Comparison of ENCODE assay signal across 2 cellular contexts in the genomic region with DNA sequence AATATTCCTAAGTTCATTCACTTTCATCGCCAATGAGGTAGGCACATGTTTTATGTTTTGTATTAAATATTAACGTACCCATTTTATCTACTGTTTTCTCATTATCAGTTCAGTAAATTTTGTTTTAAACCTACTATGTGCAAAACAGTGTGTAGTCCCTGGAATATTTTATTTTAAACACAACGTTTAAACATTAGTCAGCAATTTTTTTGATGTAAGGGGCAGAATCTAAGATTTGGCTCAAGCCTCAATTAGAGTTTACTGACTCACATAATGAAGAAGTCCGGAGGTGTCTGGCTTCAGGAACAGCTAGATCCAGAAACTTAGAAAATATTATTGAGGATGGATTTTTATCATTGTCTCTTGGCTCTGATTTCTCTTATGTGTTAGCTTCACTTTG.
TF ChIP-seq lines count a peak whose summit lies in the region.

No MANE protein-coding gene starts in this region.

TF ChIP-seq in HepG2, 621 proteins besides CTCF, POLR2A, EP300 and RAD21 (continued from another document):
- TF ChIP-seq ZNF333 (CRISPR knock-in tag; IDR thresholded peaks at IDR 0.05; ENCODE audit: borderline replicate concordance) (no peak), MAFK (conservative IDR thresholded peaks at IDR 0.05 in 1 of 2, IDR thresholded peaks at IDR 0.05 in 1 of 2; ENCODE audit: low read length in 2 of 2) (peak; percentile 89 to 95)
TF ChIP-seq in HepG2: peak in this region for 2.

TF ChIP-seq in K562, 482 proteins besides CTCF, POLR2A, EP300 and RAD21 (continued from another document):
- TF ChIP-seq POLR2AphosphoS5 (IDR thresholded peaks at IDR 0.05; ENCODE audit: control insufficient read depth, insufficient read depth, low read depth, low read length) (no peak), ESRRB (CRISPR knock-in tag; IDR thresholded peaks at IDR 0.05; ENCODE audit: borderline replicate concordance) (no peak), TRIM24 (IDR thresholded peaks at IDR 0.05) (no peak), KAT2B (IDR thresholded peaks at IDR 0.05; ENCODE audit: low read depth, low read length) (no peak), TCF7L2 (IDR thresholded peaks at IDR 0.05; ENCODE audit: low read depth, low read length) (no peak), GTF2E2 (tag; IDR thresholded peaks at IDR 0.05) (no peak), TEAD4 (IDR thresholded peaks at IDR 0.05; ENCODE audit: low read length) (no peak), TEAD4 (CRISPR knock-in tag; IDR thresholded peaks at IDR 0.05; ENCODE audit: borderline replicate concordance) (no peak), YBX1 (IDR thresholded peaks at IDR 0.05) (no peak), ZFX (CRISPR knock-in tag; IDR thresholded peaks at IDR 0.05) (no peak), RHOXF2B (CRISPR knock-in tag; conservative IDR thresholded peaks at IDR 0.05) (no peak), MAFK (IDR thresholded peaks at IDR 0.05; ENCODE audit: low read length) (peak; percentile 78), PRPF4 (IDR thresholded peaks at IDR 0.05; ENCODE audit: insufficient read depth, low read depth, low read length, poor library complexity, severe bottlenecking) (no peak), KDM4B (IDR thresholded peaks at IDR 0.05; ENCODE audit: borderline replicate concordance in 2 of 2, low read depth in 1 of 2) (no peak), ZNF316 (IDR thresholded peaks at IDR 0.05) (peak; percentile 88), NEUROD1 (IDR thresholded peaks at IDR 0.05; ENCODE audit: borderline replicate concordance, low read depth, low read length, partially characterized antibody) (no peak), NONO (IDR thresholded peaks at IDR 0.05; ENCODE audit: low read depth in 2 of 2, low read length in 1 of 2) (no peak), ZNF146 (CRISPR knock-in tag; IDR thresholded peaks at IDR 0.05; ENCODE audit: unreplicated experiment) (no peak), SUPT5H (IDR thresholded peaks at IDR 0.05) (no peak), PPARD (CRISPR knock-in tag; IDR thresholded peaks at IDR 0.05) (no peak), MAFF (IDR thresholded peaks at IDR 0.05; ENCODE audit: low read length) (peak; percentile 82), C11orf30 (IDR thresholded peaks at IDR 0.05; ENCODE audit: low read depth) (peak; percentile 79), NR2F6 (CRISPR knock-in tag; IDR thresholded peaks at IDR 0.05) (no peak), TEAD2 (tag; IDR thresholded peaks at IDR 0.05) (no peak), MTF1 (CRISPR knock-in tag; IDR thresholded peaks at IDR 0.05; ENCODE audit: borderline replicate concordance) (no peak), MAFG (tag; conservative IDR thresholded peaks at IDR 0.05) (peak; percentile 79), HDAC1 (IDR thresholded peaks at IDR 0.05) (no peak), MTA2 (IDR thresholded peaks at IDR 0.05; ENCODE audit: low read depth) (no peak), ETV1 (tag; conservative IDR thresholded peaks at IDR 0.05; ENCODE audit: low read depth) (no peak)
- TF ChIP-seq, protein P1, sequence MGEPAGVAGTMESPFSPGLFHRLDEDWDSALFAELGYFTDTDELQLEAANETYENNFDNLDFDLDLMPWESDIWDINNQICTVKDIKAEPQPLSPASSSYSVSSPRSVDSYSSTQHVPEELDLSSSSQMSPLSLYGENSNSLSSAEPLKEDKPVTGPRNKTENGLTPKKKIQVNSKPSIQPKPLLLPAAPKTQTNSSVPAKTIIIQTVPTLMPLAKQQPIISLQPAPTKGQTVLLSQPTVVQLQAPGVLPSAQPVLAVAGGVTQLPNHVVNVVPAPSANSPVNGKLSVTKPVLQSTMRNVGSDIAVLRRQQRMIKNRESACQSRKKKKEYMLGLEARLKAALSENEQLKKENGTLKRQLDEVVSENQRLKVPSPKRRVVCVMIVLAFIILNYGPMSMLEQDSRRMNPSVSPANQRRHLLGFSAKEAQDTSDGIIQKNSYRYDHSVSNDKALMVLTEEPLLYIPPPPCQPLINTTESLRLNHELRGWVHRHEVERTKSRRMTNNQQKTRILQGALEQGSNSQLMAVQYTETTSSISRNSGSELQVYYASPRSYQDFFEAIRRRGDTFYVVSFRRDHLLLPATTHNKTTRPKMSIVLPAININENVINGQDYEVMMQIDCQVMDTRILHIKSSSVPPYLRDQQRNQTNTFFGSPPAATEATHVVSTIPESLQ (CRISPR knock-in tag; IDR thresholded peaks at IDR 0.05) = no peak
- TF ChIP-seq, protein P2, sequence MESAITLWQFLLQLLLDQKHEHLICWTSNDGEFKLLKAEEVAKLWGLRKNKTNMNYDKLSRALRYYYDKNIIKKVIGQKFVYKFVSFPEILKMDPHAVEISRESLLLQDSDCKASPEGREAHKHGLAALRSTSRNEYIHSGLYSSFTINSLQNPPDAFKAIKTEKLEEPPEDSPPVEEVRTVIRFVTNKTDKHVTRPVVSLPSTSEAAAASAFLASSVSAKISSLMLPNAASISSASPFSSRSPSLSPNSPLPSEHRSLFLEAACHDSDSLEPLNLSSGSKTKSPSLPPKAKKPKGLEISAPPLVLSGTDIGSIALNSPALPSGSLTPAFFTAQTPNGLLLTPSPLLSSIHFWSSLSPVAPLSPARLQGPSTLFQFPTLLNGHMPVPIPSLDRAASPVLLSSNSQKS (CRISPR knock-in tag; IDR thresholded peaks at IDR 0.05) = no peak
- TF ChIP-seq, protein P3, sequence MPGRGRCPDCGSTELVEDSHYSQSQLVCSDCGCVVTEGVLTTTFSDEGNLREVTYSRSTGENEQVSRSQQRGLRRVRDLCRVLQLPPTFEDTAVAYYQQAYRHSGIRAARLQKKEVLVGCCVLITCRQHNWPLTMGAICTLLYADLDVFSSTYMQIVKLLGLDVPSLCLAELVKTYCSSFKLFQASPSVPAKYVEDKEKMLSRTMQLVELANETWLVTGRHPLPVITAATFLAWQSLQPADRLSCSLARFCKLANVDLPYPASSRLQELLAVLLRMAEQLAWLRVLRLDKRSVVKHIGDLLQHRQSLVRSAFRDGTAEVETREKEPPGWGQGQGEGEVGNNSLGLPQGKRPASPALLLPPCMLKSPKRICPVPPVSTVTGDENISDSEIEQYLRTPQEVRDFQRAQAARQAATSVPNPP (IDR thresholded peaks at IDR 0.05; ENCODE audit: borderline replicate concordance, insufficient read depth, insufficient read length) = no peak
- TF ChIP-seq, protein P4, sequence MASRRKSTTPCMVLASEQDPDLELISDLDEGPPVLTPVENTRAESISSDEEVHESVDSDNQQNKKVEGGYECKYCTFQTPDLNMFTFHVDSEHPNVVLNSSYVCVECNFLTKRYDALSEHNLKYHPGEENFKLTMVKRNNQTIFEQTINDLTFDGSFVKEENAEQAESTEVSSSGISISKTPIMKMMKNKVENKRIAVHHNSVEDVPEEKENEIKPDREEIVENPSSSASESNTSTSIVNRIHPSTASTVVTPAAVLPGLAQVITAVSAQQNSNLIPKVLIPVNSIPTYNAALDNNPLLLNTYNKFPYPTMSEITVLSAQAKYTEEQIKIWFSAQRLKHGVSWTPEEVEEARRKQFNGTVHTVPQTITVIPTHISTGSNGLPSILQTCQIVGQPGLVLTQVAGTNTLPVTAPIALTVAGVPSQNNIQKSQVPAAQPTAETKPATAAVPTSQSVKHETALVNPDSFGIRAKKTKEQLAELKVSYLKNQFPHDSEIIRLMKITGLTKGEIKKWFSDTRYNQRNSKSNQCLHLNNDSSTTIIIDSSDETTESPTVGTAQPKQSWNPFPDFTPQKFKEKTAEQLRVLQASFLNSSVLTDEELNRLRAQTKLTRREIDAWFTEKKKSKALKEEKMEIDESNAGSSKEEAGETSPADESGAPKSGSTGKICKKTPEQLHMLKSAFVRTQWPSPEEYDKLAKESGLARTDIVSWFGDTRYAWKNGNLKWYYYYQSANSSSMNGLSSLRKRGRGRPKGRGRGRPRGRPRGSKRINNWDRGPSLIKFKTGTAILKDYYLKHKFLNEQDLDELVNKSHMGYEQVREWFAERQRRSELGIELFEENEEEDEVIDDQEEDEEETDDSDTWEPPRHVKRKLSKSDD (conservative IDR thresholded peaks at IDR 0.05; ENCODE audit: low read length) = no peak
- TF ChIP-seq, protein P5, sequence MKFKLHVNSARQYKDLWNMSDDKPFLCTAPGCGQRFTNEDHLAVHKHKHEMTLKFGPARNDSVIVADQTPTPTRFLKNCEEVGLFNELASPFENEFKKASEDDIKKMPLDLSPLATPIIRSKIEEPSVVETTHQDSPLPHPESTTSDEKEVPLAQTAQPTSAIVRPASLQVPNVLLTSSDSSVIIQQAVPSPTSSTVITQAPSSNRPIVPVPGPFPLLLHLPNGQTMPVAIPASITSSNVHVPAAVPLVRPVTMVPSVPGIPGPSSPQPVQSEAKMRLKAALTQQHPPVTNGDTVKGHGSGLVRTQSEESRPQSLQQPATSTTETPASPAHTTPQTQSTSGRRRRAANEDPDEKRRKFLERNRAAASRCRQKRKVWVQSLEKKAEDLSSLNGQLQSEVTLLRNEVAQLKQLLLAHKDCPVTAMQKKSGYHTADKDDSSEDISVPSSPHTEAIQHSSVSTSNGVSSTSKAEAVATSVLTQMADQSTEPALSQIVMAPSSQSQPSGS (CRISPR knock-in tag; IDR thresholded peaks at IDR 0.05) = no peak
- TF ChIP-seq, protein P6, sequence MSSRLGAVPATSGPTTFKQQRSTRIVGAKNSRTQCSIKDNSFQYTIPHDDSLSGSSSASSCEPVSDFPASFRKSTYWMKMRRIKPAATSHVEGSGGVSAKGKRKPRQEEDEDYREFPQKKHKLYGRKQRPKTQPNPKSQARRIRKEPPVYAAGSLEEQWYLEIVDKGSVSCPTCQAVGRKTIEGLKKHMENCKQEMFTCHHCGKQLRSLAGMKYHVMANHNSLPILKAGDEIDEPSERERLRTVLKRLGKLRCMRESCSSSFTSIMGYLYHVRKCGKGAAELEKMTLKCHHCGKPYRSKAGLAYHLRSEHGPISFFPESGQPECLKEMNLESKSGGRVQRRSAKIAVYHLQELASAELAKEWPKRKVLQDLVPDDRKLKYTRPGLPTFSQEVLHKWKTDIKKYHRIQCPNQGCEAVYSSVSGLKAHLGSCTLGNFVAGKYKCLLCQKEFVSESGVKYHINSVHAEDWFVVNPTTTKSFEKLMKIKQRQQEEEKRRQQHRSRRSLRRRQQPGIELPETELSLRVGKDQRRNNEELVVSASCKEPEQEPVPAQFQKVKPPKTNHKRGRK (tag; IDR thresholded peaks at IDR 0.05) = no peak
- TF ChIP-seq, protein P7, sequence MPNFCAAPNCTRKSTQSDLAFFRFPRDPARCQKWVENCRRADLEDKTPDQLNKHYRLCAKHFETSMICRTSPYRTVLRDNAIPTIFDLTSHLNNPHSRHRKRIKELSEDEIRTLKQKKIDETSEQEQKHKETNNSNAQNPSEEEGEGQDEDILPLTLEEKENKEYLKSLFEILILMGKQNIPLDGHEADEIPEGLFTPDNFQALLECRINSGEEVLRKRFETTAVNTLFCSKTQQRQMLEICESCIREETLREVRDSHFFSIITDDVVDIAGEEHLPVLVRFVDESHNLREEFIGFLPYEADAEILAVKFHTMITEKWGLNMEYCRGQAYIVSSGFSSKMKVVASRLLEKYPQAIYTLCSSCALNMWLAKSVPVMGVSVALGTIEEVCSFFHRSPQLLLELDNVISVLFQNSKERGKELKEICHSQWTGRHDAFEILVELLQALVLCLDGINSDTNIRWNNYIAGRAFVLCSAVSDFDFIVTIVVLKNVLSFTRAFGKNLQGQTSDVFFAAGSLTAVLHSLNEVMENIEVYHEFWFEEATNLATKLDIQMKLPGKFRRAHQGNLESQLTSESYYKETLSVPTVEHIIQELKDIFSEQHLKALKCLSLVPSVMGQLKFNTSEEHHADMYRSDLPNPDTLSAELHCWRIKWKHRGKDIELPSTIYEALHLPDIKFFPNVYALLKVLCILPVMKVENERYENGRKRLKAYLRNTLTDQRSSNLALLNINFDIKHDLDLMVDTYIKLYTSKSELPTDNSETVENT (CRISPR knock-in tag; IDR thresholded peaks at IDR 0.05) = no peak
TF ChIP-seq in K562: peak in this region for 5.
